23 cellular contexts compared by ENCODE assay signal in genomic region chr4:13302876-13303275, GRCh38.
"Had no signal": no experiment of that assay in that cellular context is flagged by ENCODE, and none has a peak within 500 bp of the region (broad histone marks: within the 10 kb centered on the region; RNA-seq: fewer than 3 reads in every experiment).

No MANE protein-coding gene starts in this region.

- DNase-seq: activated CD4-positive, alpha-beta T cell treated with anti-CD3 and anti-CD28 coated beads for 4 hours; activated CD8-positive, alpha-beta memory T cell treated with anti-CD3 and anti-CD28 coated beads, Interleukin-2, amount 50 U/mL, for 4 hours; activated CD8-positive, alpha-beta T cell treated with anti-CD3 and anti-CD28 coated beads for 36 hours; activated gamma-delta T cell treated with Interleukin-2 at 50 U/mL for 16 hours; activated naive CD4-positive, alpha-beta T cell treated with anti-CD3 and anti-CD28 coated beads, Interleukin-2, amount 50 U/mL, for 16 hours; activated naive CD8-positive, alpha-beta T cell treated with anti-CD3 and anti-CD28 coated beads, Interleukin-2, amount 10 ng/mL, durations not matched to agents 7 days and 5 days; activated T-cell treated with anti-CD3 and anti-CD28 coated beads, Interleukin-2, amount 50 U/mL, for 72 hours; body of pancreas; central memory CD4-positive, alpha-beta T cell; MM.1S; NCI-H1105; NCI-H1436; NCI-H1694 treated with DMSO at 0.1 percent for 48 hours; NCI-H2029 treated with DMSO at 0.1 percent for 48 hours; NCI-H446; NCI-H524; PC-3; SHP77 treated with DMSO at 0.1 percent for 48 hours had no signal

- H3K4me1 Mint-ChIP-seq: activated naive CD8-positive, alpha-beta T cell treated with anti-CD3 and anti-CD28 coated beads, Interleukin-2, amount 10 ng/mL, durations not matched to agents 7 days and 5 days had no signal

- H3K27me3 ChIP-seq: ascending aorta, body of pancreas had no signal

- H3K4me1 ChIP-seq: ascending aorta, body of pancreas had no signal

- FAIRE-seq: bronchial epithelial cell, RCC 7860 had no signal

- H3K27ac Mint-ChIP-seq: activated CD8-positive, alpha-beta T cell treated with anti-CD3 and anti-CD28 coated beads for 36 hours; activated naive CD8-positive, alpha-beta T cell treated with anti-CD3 and anti-CD28 coated beads, Interleukin-2, amount 10 ng/mL, durations not matched to agents 7 days and 5 days; activated T-cell treated with anti-CD3 and anti-CD28 coated beads, Interleukin-2, amount 50 U/mL, for 72 hours; activated T-helper 2 cell treated with anti-CD3 and anti-CD28 coated beads, Interferon-gamma antibody, Interleukin-2, Interleukin-4, amounts not matched to agents 10 μg/mL and 5 μg/mL and 100 μg/mL, durations not matched to agents 14 hours and 24 hours and 36 hours; T-helper 1 cell treated with Interleukin-12 subunit alpha and Interleukin-12 subunit beta and Interleukin-4 antibody, amounts not matched to agents 30 μg/mL and 1 μg/mL, for 36 hours had no signal

- H3K27me3 Mint-ChIP-seq: activated CD8-positive, alpha-beta T cell treated with anti-CD3 and anti-CD28 coated beads for 36 hours; activated naive CD8-positive, alpha-beta T cell treated with anti-CD3 and anti-CD28 coated beads, Interleukin-2, amount 10 ng/mL, durations not matched to agents 7 days and 5 days had no signal

- H3K9me3 ChIP-seq: body of pancreas had no signal

- H3K36me3 ChIP-seq: ascending aorta had no signal

- H3K36me3 Mint-ChIP-seq: activated naive CD8-positive, alpha-beta T cell treated with anti-CD3 and anti-CD28 coated beads, Interleukin-2, amount 10 ng/mL, durations not matched to agents 7 days and 5 days had no signal

- H3K4me3 ChIP-seq: ascending aorta, body of pancreas had no signal

- H3K4me3 Mint-ChIP-seq: activated CD8-positive, alpha-beta T cell treated with anti-CD3 and anti-CD28 coated beads for 36 hours; activated naive CD8-positive, alpha-beta T cell treated with anti-CD3 and anti-CD28 coated beads, Interleukin-2, amount 10 ng/mL, durations not matched to agents 7 days and 5 days; activated T-cell treated with anti-CD3 and anti-CD28 coated beads, Interleukin-2, amount 50 U/mL, for 72 hours; T-helper 1 cell treated with Interleukin-12 subunit alpha and Interleukin-12 subunit beta and Interleukin-4 antibody, amounts not matched to agents 30 μg/mL and 1 μg/mL, for 36 hours had no signal
